19 cellular contexts compared by ENCODE assay signal in the genomic region with DNA sequence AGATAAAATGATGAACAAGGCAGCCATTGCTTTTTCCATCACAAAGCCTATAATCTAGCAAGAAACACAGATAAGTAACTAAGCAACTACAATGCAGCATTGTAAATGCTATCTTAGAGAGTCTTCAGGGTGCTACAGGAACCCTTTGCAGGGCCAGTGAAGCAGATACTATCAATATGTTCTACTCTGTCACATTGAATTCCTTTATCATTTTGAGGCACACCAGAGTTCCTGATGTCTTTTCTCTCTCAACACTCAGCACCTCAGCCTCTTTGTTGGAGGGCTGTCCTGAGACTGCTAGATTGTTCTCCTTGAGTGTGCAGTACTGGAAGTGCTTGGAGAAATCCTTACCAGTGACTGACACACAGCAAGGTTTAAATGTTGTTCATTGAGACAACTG.
A peak's percentile ranks its signal among the peaks of the same experiment; 100 is the strongest.
DNase-seq lines count a peak whose midpoint lies in the region; ATAC-seq and TF ChIP-seq lines count a peak whose summit lies in the region.
"Had no signal": no experiment of that assay in that cellular context is flagged by ENCODE, and none has a peak within 500 bp of the region (broad histone marks: within the 10 kb centered on the region; RNA-seq: fewer than 3 reads in every experiment).

No MANE protein-coding gene starts in this region.

- no peaks in the 10 kb centered on the region for H3K9me3 Mint-ChIP-seq in endodermal cell

- H3K36me3 Mint-ChIP-seq in endodermal cell (ENCODE audit: low read depth) = no peaks in the 10 kb centered on the region
- H3K36me3 Mint-ChIP-seq: CD4-positive, alpha-beta memory T cell had no signal

- no peak overlapping the region for H3K27ac ChIP-seq in endodermal cell (ENCODE audit: low read depth, low read length)
- H3K27ac ChIP-seq in sigmoid colon = no peak overlapping the region
- H3K27ac ChIP-seq: A549, GM23248 had no signal

- H3K4me1 Mint-ChIP-seq in endodermal cell = peaks cover 21% of the 10 kb centered on the region
- H3K4me1 Mint-ChIP-seq: CD4-positive, alpha-beta memory T cell had no signal

- intact Hi-C loops in Right ventricle myocardium inferior (cut with DNase I) (no loop called here), cardiac septum (cut with DNase I) (no loop called here), sigmoid colon (cut with DNase I) (no loop called here)

- TF ChIP-seq EP300 in sigmoid colon (IDR thresholded peaks at IDR 0.05) = no peak

- H3K27ac Mint-ChIP-seq in endodermal cell = peak overlapping the region; percentile 41
- H3K27ac Mint-ChIP-seq: CD4-positive, alpha-beta memory T cell had no signal

- H3K4me3 ChIP-seq in BE2C (ENCODE audit: low read depth, low read length) (no peak overlapping the region), endodermal cell (ENCODE audit: low read length) (no peak overlapping the region), sigmoid colon (no peak overlapping the region)
- H3K4me3 ChIP-seq: A549, GM23248 had no signal

- TF ChIP-seq CTCF in BE2C (IDR thresholded peaks at IDR 0.05; ENCODE audit: low read depth, low read length) (no peak), endodermal cell (conservative IDR thresholded peaks at IDR 0.05) (no peak), sigmoid colon (IDR thresholded peaks at IDR 0.05) (no peak)

- ATAC-seq in Right ventricle myocardium inferior (peak; percentile 54), GM19328 (IDR thresholded peaks at IDR 0.05; ENCODE audit: unreplicated experiment) (no peak)
- ATAC-seq: A549 had no signal

- H3K36me3 ChIP-seq in BE2C (no peaks in the 10 kb centered on the region), endodermal cell (ENCODE audit: control insufficient read depth, insufficient read depth, low read length) (no peaks in the 10 kb centered on the region), sigmoid colon (no peaks in the 10 kb centered on the region)

- H3K27me3 Mint-ChIP-seq in endodermal cell (ENCODE audit: insufficient read depth) = no peaks in the 10 kb centered on the region

- no peak overlapping the region for H3K9ac ChIP-seq in endodermal cell (ENCODE audit: extremely low read depth, low read length, poor library complexity, severe bottlenecking)
- H3K9ac ChIP-seq: GM23248 had no signal

- no peak overlapping the region for H3K4me3 Mint-ChIP-seq in endodermal cell
- H3K4me3 Mint-ChIP-seq: CD4-positive, alpha-beta memory T cell had no signal

- peaks cover 6% of the 10 kb centered on the region for H3K4me1 ChIP-seq in BE2C
- H3K4me1 ChIP-seq in endodermal cell (ENCODE audit: control insufficient read depth, insufficient read depth, low read length) = peaks cover 10% of the 10 kb centered on the region
- no peaks in the 10 kb centered on the region for H3K4me1 ChIP-seq in sigmoid colon
- H3K4me1 ChIP-seq: A549 had no signal

- no peaks in the 10 kb centered on the region for H3K9me3 ChIP-seq in BE2C
- H3K9me3 ChIP-seq in endodermal cell (ENCODE audit: control insufficient read depth, low read length) = no peaks in the 10 kb centered on the region
- H3K9me3 ChIP-seq in sigmoid colon = no peaks in the 10 kb centered on the region
- H3K9me3 ChIP-seq: A549 had no signal

- DNase-seq in Right ventricle myocardium inferior (ENCODE audit: missing footprints) (no peak), cardiac septum (ENCODE audit: low spot score) (no peak), BE2C (peak; percentile 16), endodermal cell (no peak), sigmoid colon (no peak)
- DNase-seq: 8988T; ACHN; AML-193; C1 segment of cervical spinal cord; Calu3; CD4-positive, alpha-beta memory T cell; COR-L47; DMS153; DND-41; H7; HCEC 1CT had no signal

- H3K27me3 ChIP-seq in BE2C = no peaks in the 10 kb centered on the region
- no peaks in the 10 kb centered on the region for H3K27me3 ChIP-seq in endodermal cell (ENCODE audit: control insufficient read depth, insufficient read depth, low read length, poor library complexity, severe bottlenecking)
- H3K27me3 ChIP-seq in sigmoid colon = no peaks in the 10 kb centered on the region

- no peak for TF ChIP-seq POLR2A in sigmoid colon (IDR thresholded peaks at IDR 0.05)
